Comparison of ENCODE assay signal across 24 cellular contexts in the genomic region with DNA sequence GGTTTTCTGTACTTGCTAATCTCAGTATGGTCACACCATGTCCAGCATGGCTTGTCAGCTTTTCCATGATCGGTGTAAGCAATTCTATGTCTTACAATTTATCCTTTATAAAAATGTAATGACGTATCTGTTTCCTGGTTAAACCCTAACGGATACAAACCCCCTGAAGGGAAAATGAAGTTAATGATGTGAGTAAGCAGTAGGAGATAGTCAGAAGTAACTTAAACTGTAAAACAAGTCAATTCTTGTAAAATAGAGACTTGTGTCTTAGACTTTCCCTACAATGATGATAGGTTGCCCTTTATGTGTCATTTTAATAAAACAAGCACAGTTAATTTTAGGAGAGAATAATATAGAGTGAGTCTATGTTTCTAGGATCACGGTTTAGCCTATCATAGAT.
DNase-seq lines count a peak whose midpoint lies in the region; ATAC-seq and TF ChIP-seq lines count a peak whose summit lies in the region.
"Had no signal": no experiment of that assay in that cellular context is flagged by ENCODE, and none has a peak within 500 bp of the region (broad histone marks: within the 10 kb centered on the region; RNA-seq: fewer than 3 reads in every experiment).

No MANE protein-coding gene starts in this region.

- CTCF ChIA-PET in MCF 10A (lab: Yijun Ruan, JAX), result no interaction called here

- DNase-seq in COLO829 (ENCODE audit: low spot score) (peak; percentile 9), GM23338 (ENCODE audit: low spot score) (no peak), SK-MEL-5 (ENCODE audit: low read depth, low spot score) (peak; percentile 46), neural progenitor cell (ENCODE audit: low spot score) (no peak), middle frontal gyrus (ENCODE audit: extremely low spot score, low spot score) (no peak), SHP77 treated with DMSO at 0.1 percent for 48 hours (lab: John Stamatoyannopoulos, UW) (no peak), MCF 10A (ENCODE audit: unreplicated experiment) (no peak), NCI-H510A (lab: John Stamatoyannopoulos, UW) (no peak)
- DNase-seq: 8988T; ACHN; AML-193; BE2C; Calu3; CD4-positive, alpha-beta T cell; CD8-positive, alpha-beta memory T cell; COR-L47; DMS53; DMS79 treated with DMSO at 0.1 percent for 48 hours; GM23248; HFFc6 had no signal

- no peak overlapping the region for H3K4me3 ChIP-seq in GM23338
- no peak overlapping the region for H3K4me3 ChIP-seq in neural progenitor cell
- H3K4me3 ChIP-seq: A549; BLaER1 treated with 17β-estradiol and CSF1 and Interleukin-3, amounts not matched to agents 10 nM and 100 nM; GM23248; HAP-1 had no signal

- H3K27me3 Mint-ChIP-seq in GM23338 (ENCODE audit: insufficient read depth, low read depth, poor library complexity) (peaks cover 3% of the 10 kb centered on the region), neural progenitor cell (ENCODE audit: insufficient read depth, low read depth) (no peaks in the 10 kb centered on the region), MCF 10A (ENCODE audit: insufficient read depth, unreplicated experiment) (no peaks in the 10 kb centered on the region)
- H3K27me3 Mint-ChIP-seq: CD4-positive, alpha-beta T cell; CD8-positive, alpha-beta memory T cell had no signal

- no peaks in the 10 kb centered on the region for H3K36me3 ChIP-seq in GM23338 (ENCODE audit: insufficient read depth)
- no peaks in the 10 kb centered on the region for H3K36me3 ChIP-seq in neural progenitor cell
- H3K36me3 ChIP-seq: BE2C; BLaER1 treated with 17β-estradiol and CSF1 and Interleukin-3, amounts not matched to agents 10 nM and 100 nM; HAP-1 had no signal

- no peaks in the 10 kb centered on the region for H3K9me2 ChIP-seq in GM23338 (ENCODE audit: insufficient read depth)

- peaks cover 17% of the 10 kb centered on the region for H3K4me1 Mint-ChIP-seq in GM23338
- H3K4me1 Mint-ChIP-seq in neural progenitor cell, result no peaks in the 10 kb centered on the region
- H3K4me1 Mint-ChIP-seq in MCF 10A (ENCODE audit: insufficient read depth, unreplicated experiment), result no peaks in the 10 kb centered on the region
- H3K4me1 Mint-ChIP-seq: CD14-positive monocyte; CD8-positive, alpha-beta memory T cell had no signal

- H3K9me3 Mint-ChIP-seq in GM23338, result no peaks in the 10 kb centered on the region
- no peaks in the 10 kb centered on the region for H3K9me3 Mint-ChIP-seq in neural progenitor cell
- H3K9me3 Mint-ChIP-seq in MCF 10A (ENCODE audit: unreplicated experiment), result no peaks in the 10 kb centered on the region
- H3K9me3 Mint-ChIP-seq: CD4-positive, alpha-beta T cell; CD8-positive, alpha-beta memory T cell had no signal

- H3F3A ChIP-seq in GM23338 (replicated peaks; ENCODE audit: low read depth) (no peaks in the 10 kb centered on the region), neural progenitor cell (ENCODE audit: low read depth) (no peaks in the 10 kb centered on the region)

- no peaks in the 10 kb centered on the region for H3K36me3 Mint-ChIP-seq in GM23338 (ENCODE audit: low read depth)
- no peaks in the 10 kb centered on the region for H3K36me3 Mint-ChIP-seq in neural progenitor cell
- no peaks in the 10 kb centered on the region for H3K36me3 Mint-ChIP-seq in MCF 10A (ENCODE audit: insufficient read depth, unreplicated experiment)
- H3K36me3 Mint-ChIP-seq: CD14-positive monocyte; CD8-positive, alpha-beta memory T cell had no signal

- in situ Hi-C loops in SK-MEL-5 (cut with HindIII; ENCODE audit: low pct_unique_long_range_greater_than_20kb, low sequenced_read_pairs), result no loop called here

- no peaks in the 10 kb centered on the region for H3K27me3 ChIP-seq in GM23338 (ENCODE audit: insufficient read depth)
- no peaks in the 10 kb centered on the region for H3K27me3 ChIP-seq in neural progenitor cell
- H3K27me3 ChIP-seq: BE2C; BLaER1 treated with 17β-estradiol and CSF1 and Interleukin-3, amounts not matched to agents 10 nM and 100 nM had no signal

- H3K4me2 ChIP-seq in GM23338 (no peak overlapping the region), neural progenitor cell (no peak overlapping the region)
- H3K4me2 ChIP-seq: A549; BLaER1 treated with 17β-estradiol and CSF1 and Interleukin-3, amounts not matched to agents 10 nM and 100 nM had no signal

- H3K9ac ChIP-seq in neural progenitor cell, result no peak overlapping the region
- H3K9ac ChIP-seq: BLaER1 treated with 17β-estradiol and CSF1 and Interleukin-3, amounts not matched to agents 10 nM and 100 nM; GM23248 had no signal

- no TSS peak for BruUV-seq in MCF 10A (replicated peaks; lab: Mats Ljungman, UMichigan)

- H4K20me1 ChIP-seq in GM23338 (replicated peaks; ENCODE audit: insufficient read depth) (no peaks in the 10 kb centered on the region), neural progenitor cell (ENCODE audit: low read depth) (no peaks in the 10 kb centered on the region)
- H4K20me1 ChIP-seq: BLaER1 treated with 17β-estradiol and CSF1 and Interleukin-3, amounts not matched to agents 10 nM and 100 nM had no signal

- H3K27ac ChIP-seq in GM23338 (ENCODE audit: low read depth) (no peak overlapping the region), neural progenitor cell (no peak overlapping the region)
- H3K27ac ChIP-seq: A549; BLaER1 treated with 17β-estradiol and CSF1 and Interleukin-3, amounts not matched to agents 10 nM and 100 nM; GM23248 had no signal

- H3K79me2 ChIP-seq in GM23338 (replicated peaks; ENCODE audit: insufficient read depth), result no peaks in the 10 kb centered on the region
- no peaks in the 10 kb centered on the region for H3K79me2 ChIP-seq in neural progenitor cell (ENCODE audit: low read depth)

- H3K4me1 ChIP-seq in GM23338 (ENCODE audit: insufficient read depth), result peaks cover 18% of the 10 kb centered on the region
- H3K4me1 ChIP-seq in neural progenitor cell, result no peaks in the 10 kb centered on the region
- H3K4me1 ChIP-seq: A549; BE2C; BLaER1 treated with 17β-estradiol and CSF1 and Interleukin-3, amounts not matched to agents 10 nM and 100 nM had no signal

- H3K4me3 Mint-ChIP-seq in GM23338 (no peak overlapping the region), neural progenitor cell (no peak overlapping the region), MCF 10A (ENCODE audit: unreplicated experiment) (no peak overlapping the region)
- H3K4me3 Mint-ChIP-seq: CD14-positive monocyte; CD4-positive, alpha-beta T cell; CD8-positive, alpha-beta memory T cell; HFFc6 had no signal

- ATAC-seq in GM23338, result no peak
- ATAC-seq: A549 had no signal

- H3K27ac Mint-ChIP-seq in GM23338 (no peak overlapping the region), neural progenitor cell (no peak overlapping the region), MCF 10A (ENCODE audit: low read depth, unreplicated experiment) (no peak overlapping the region)
- H3K27ac Mint-ChIP-seq: CD14-positive monocyte; CD4-positive, alpha-beta T cell; HFFc6 had no signal

- POLR2A ChIA-PET in MCF 10A (lab: Yijun Ruan, JAX), result no interaction called here

- intact Hi-C loops in MCF 10A (cut with micrococcal nuclease), result no loop called here

- TF ChIP-seq CTCF in GM23338 (conservative IDR thresholded peaks at IDR 0.05; ENCODE audit: low read depth in 2 of 2) (no peak), neural progenitor cell (IDR thresholded peaks at IDR 0.05) (no peak), MCF 10A (IDR thresholded peaks at IDR 0.05; ENCODE audit: unreplicated experiment) (no peak)

- peak overlapping the region; percentile 39 for H2AFZ ChIP-seq in GM23338
- H2AFZ ChIP-seq in neural progenitor cell (replicated peaks), result peak overlapping the region; percentile 51
- H2AFZ ChIP-seq: GM23248 had no signal

- H3K9me3 ChIP-seq in neural progenitor cell (ENCODE audit: low read depth), result no peaks in the 10 kb centered on the region
- H3K9me3 ChIP-seq: A549; BE2C; BLaER1 treated with 17β-estradiol and CSF1 and Interleukin-3, amounts not matched to agents 10 nM and 100 nM; HAP-1 had no signal

TF ChIP-seq in GM23338, 12 proteins besides CTCF, POLR2A, EP300 and RAD21:
- no peak for TF ChIP-seq NANOG (IDR thresholded peaks at IDR 0.05; ENCODE audit: borderline replicate concordance)

Comparison
In these comparisons a context has a peak if more than half of its experiments do, and no peak if none do; other contexts are left out.
1. DNase-seq: peak in COLO829 (single experiment) and SK-MEL-5 (single experiment); none in GM23338 (single experiment), neural progenitor cell (single experiment), middle frontal gyrus (single experiment), SHP77 treated with DMSO at 0.1 percent for 48 hours (single experiment), MCF 10A (single experiment) and NCI-H510A (single experiment).